1 cellular context compared by ENCODE assay signal in the genomic region with DNA sequence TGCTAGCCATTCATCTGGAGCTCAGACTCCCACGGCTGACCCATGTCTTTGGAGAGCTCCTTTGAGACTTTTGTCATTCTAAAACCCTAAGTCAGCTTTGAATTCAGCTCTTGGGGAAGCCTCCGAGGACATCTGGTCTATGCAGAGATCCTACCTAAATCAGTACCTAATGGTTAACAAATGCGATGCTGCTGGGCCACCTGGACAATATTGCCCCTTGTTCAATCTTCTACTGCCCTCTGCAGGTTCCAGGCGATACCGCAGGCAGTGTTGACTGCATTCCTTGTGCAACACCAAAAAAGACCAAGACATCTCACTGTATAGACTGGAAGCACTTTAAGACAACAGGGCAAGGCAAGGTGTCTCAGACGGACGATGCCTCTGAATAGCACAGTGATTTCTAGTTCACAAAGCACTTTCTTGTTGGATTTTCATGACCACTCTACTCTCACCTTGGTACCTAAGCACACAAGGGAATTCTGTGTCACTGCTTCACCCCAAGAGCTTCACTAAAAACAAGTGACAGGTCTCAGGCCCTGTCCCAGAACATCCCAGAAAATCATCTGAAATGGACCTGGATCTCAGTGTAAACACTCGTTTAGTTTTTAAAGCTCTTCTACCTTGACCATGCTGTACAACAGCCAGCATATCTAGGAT.
TF ChIP-seq lines count a peak whose summit lies in the region.

No MANE protein-coding gene starts in this region.

TF ChIP-seq in H1, 55 proteins besides CTCF, POLR2A, EP300 and RAD21 (continued from another document):
- TF ChIP-seq, protein P1, sequence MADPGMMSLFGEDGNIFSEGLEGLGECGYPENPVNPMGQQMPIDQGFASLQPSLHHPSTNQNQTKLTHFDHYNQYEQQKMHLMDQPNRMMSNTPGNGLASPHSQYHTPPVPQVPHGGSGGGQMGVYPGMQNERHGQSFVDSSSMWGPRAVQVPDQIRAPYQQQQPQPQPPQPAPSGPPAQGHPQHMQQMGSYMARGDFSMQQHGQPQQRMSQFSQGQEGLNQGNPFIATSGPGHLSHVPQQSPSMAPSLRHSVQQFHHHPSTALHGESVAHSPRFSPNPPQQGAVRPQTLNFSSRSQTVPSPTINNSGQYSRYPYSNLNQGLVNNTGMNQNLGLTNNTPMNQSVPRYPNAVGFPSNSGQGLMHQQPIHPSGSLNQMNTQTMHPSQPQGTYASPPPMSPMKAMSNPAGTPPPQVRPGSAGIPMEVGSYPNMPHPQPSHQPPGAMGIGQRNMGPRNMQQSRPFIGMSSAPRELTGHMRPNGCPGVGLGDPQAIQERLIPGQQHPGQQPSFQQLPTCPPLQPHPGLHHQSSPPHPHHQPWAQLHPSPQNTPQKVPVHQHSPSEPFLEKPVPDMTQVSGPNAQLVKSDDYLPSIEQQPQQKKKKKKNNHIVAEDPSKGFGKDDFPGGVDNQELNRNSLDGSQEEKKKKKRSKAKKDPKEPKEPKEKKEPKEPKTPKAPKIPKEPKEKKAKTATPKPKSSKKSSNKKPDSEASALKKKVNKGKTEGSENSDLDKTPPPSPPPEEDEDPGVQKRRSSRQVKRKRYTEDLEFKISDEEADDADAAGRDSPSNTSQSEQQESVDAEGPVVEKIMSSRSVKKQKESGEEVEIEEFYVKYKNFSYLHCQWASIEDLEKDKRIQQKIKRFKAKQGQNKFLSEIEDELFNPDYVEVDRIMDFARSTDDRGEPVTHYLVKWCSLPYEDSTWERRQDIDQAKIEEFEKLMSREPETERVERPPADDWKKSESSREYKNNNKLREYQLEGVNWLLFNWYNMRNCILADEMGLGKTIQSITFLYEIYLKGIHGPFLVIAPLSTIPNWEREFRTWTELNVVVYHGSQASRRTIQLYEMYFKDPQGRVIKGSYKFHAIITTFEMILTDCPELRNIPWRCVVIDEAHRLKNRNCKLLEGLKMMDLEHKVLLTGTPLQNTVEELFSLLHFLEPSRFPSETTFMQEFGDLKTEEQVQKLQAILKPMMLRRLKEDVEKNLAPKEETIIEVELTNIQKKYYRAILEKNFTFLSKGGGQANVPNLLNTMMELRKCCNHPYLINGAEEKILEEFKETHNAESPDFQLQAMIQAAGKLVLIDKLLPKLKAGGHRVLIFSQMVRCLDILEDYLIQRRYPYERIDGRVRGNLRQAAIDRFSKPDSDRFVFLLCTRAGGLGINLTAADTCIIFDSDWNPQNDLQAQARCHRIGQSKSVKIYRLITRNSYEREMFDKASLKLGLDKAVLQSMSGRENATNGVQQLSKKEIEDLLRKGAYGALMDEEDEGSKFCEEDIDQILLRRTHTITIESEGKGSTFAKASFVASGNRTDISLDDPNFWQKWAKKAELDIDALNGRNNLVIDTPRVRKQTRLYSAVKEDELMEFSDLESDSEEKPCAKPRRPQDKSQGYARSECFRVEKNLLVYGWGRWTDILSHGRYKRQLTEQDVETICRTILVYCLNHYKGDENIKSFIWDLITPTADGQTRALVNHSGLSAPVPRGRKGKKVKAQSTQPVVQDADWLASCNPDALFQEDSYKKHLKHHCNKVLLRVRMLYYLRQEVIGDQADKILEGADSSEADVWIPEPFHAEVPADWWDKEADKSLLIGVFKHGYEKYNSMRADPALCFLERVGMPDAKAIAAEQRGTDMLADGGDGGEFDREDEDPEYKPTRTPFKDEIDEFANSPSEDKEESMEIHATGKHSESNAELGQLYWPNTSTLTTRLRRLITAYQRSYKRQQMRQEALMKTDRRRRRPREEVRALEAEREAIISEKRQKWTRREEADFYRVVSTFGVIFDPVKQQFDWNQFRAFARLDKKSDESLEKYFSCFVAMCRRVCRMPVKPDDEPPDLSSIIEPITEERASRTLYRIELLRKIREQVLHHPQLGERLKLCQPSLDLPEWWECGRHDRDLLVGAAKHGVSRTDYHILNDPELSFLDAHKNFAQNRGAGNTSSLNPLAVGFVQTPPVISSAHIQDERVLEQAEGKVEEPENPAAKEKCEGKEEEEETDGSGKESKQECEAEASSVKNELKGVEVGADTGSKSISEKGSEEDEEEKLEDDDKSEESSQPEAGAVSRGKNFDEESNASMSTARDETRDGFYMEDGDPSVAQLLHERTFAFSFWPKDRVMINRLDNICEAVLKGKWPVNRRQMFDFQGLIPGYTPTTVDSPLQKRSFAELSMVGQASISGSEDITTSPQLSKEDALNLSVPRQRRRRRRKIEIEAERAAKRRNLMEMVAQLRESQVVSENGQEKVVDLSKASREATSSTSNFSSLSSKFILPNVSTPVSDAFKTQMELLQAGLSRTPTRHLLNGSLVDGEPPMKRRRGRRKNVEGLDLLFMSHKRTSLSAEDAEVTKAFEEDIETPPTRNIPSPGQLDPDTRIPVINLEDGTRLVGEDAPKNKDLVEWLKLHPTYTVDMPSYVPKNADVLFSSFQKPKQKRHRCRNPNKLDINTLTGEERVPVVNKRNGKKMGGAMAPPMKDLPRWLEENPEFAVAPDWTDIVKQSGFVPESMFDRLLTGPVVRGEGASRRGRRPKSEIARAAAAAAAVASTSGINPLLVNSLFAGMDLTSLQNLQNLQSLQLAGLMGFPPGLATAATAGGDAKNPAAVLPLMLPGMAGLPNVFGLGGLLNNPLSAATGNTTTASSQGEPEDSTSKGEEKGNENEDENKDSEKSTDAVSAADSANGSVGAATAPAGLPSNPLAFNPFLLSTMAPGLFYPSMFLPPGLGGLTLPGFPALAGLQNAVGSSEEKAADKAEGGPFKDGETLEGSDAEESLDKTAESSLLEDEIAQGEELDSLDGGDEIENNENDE (IDR thresholded peaks at IDR 0.05; ENCODE audit: insufficient replicate concordance, low read length) = no peak
- peak; percentile 94 for TF ChIP-seq TCF12 (IDR thresholded peaks at IDR 0.05; ENCODE audit: low read depth, low read length)
- TF ChIP-seq, protein P2, sequence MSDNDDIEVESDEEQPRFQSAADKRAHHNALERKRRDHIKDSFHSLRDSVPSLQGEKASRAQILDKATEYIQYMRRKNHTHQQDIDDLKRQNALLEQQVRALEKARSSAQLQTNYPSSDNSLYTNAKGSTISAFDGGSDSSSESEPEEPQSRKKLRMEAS (IDR thresholded peaks at IDR 0.05) = no peak
- TF ChIP-seq TAF7 (optimal IDR thresholded peaks at IDR 0.05; ENCODE audit: borderline replicate concordance, low read depth, low read length) = no peak
- TF ChIP-seq BACH1 (IDR thresholded peaks at IDR 0.05; ENCODE audit: low read length) = no peak
- no peak for TF ChIP-seq SIX5 (IDR thresholded peaks at IDR 0.05; ENCODE audit: low read depth, low read length)
- TF ChIP-seq CTBP2 (IDR thresholded peaks at IDR 0.05; ENCODE audit: borderline replicate concordance, insufficient read depth, insufficient read length, low read length) = no peak
- no peak for TF ChIP-seq SP1 (IDR thresholded peaks at IDR 0.05; ENCODE audit: low read depth, low read length)
- TF ChIP-seq CBX8 (IDR thresholded peaks at IDR 0.05; ENCODE audit: borderline replicate concordance, low read depth, low read length) = no peak
- no peak for TF ChIP-seq SUZ12 (IDR thresholded peaks at IDR 0.05; ENCODE audit: low read length)
- TF ChIP-seq NRF1 (IDR thresholded peaks at IDR 0.05; ENCODE audit: low read depth, low read length) = no peak
- TF ChIP-seq JUND (IDR thresholded peaks at IDR 0.05; ENCODE audit: low read length) = no peak
- TF ChIP-seq CEBPB (IDR thresholded peaks at IDR 0.05; ENCODE audit: low read depth, low read length) = peak; percentile 76
- no peak for TF ChIP-seq EZH2 (IDR thresholded peaks at IDR 0.05; ENCODE audit: low read depth, low read length, severe bottlenecking)
- TF ChIP-seq NANOG (IDR thresholded peaks at IDR 0.05; ENCODE audit: insufficient read depth, low read depth, low read length, poor library complexity, severe bottlenecking) = peak; percentile 41
- TF ChIP-seq KDM5A (IDR thresholded peaks at IDR 0.05; ENCODE audit: low read length) = no peak
- no peak for TF ChIP-seq MAFK (IDR thresholded peaks at IDR 0.05; ENCODE audit: low read depth, low read length)
- TF ChIP-seq HDAC6 (IDR thresholded peaks at IDR 0.05; ENCODE audit: low read depth, low read length) = no peak
- TF ChIP-seq RXRA (IDR thresholded peaks at IDR 0.05; ENCODE audit: insufficient read depth, low read depth, low read length) = no peak
- TF ChIP-seq SAP30 (IDR thresholded peaks at IDR 0.05; ENCODE audit: insufficient read depth, insufficient replicate concordance, low read length) = no peak
- TF ChIP-seq POU5F1 (IDR thresholded peaks at IDR 0.05; ENCODE audit: low read depth, low read length) = no peak
- no peak for TF ChIP-seq SRF (IDR thresholded peaks at IDR 0.05; ENCODE audit: low read depth, low read length)
- no peak for TF ChIP-seq JUN (IDR thresholded peaks at IDR 0.05; ENCODE audit: low read depth, low read length)
- no peak for TF ChIP-seq TBP (IDR thresholded peaks at IDR 0.05; ENCODE audit: low read depth, low read length)
- TF ChIP-seq YY1 (IDR thresholded peaks at IDR 0.05; ENCODE audit: low read depth, low read length) = 0 out of 2 replicates have a peak, but pooled peaks have one; percentile 13
- TF ChIP-seq CBX5 (IDR thresholded peaks at IDR 0.05; ENCODE audit: low read depth, low read length) = no peak
- TF ChIP-seq KDM1A (IDR thresholded peaks at IDR 0.05; ENCODE audit: borderline replicate concordance, low read length) = no peak
- no peak for TF ChIP-seq SIN3A (conservative IDR thresholded peaks at IDR 0.05 in 1 of 2, IDR thresholded peaks at IDR 0.05 in 1 of 2; ENCODE audit: low read depth in 1 of 2, low read length in 2 of 2)
- TF ChIP-seq TEAD4 (IDR thresholded peaks at IDR 0.05; ENCODE audit: low read depth, low read length) = peak; percentile 83
TF ChIP-seq in H1: peak in this region for 5.
